In the genomic region with DNA sequence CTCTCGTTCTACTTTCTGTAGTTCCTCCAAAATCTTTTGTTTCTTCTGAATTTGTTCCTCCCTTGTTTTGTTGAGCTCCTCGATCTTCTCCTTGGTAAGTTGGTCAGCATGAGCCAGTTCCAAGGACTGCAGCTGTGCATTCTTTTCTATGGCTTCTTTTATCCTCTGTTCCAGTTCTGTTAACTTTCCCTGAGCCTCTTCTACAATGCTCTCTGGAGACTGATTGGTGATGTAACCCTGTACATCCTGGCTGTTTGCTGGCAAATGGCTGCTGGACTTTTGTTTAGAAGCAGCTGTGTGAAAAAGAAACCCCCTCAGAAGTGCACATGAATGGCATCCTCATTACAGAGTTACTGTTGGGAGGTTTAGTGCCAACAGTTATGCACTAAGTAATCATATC, we compare ENCODE assay signal across 15 cellular contexts.
DNase-seq lines count a peak whose midpoint lies in the region; ATAC-seq and TF ChIP-seq lines count a peak whose summit lies in the region.
"Had no signal": no experiment of that assay in that cellular context is flagged by ENCODE, and none has a peak within 500 bp of the region (broad histone marks: within the 10 kb centered on the region; RNA-seq: fewer than 3 reads in every experiment).

No MANE protein-coding gene starts in this region.

- peaks cover 6 to 22% of the 10 kb centered on the region in 2 donors for H3K36me3 Mint-ChIP-seq in activated T-cell treated with anti-CD3 and anti-CD28 coated beads, Interleukin-2, amount 50 U/mL, for 72 hours (ENCODE audit: insufficient read depth in 2 of 2)
- H3K36me3 Mint-ChIP-seq in activated T-cell treated with anti-CD3 and anti-CD28 coated beads, Interleukin-2, amount 50 U/mL, for 4 hours (ENCODE audit: insufficient read depth) = peaks cover 42% of the 10 kb centered on the region
- H3K36me3 Mint-ChIP-seq in brain = peaks cover 69% of the 10 kb centered on the region
- peaks cover 6 to 77% (median 31%) of the 10 kb centered on the region in 3 donors for H3K36me3 Mint-ChIP-seq in CD8-positive, alpha-beta memory T cell

- 99% methylated on average over 2 of the region's 2 CpGs for WGBS in mesenchymal stem cell

- CTCF ChIA-PET in CD8-positive, alpha-beta memory T cell (lab: Charles Lee) = interaction anchor here (1.3 to 1.7 kb wide), 2 partner anchors 12 to 13 kb away, joined by 3 read pairs; no protein-coding TSS in a partner anchor

- no peak overlapping the region for H3K23ac ChIP-seq in mesenchymal stem cell (ENCODE audit: low read length in 2 of 2)

- no peak overlapping the region for H3K14ac ChIP-seq in mesenchymal stem cell (ENCODE audit: low read length in 2 of 2)

- H3K9ac ChIP-seq in mesenchymal stem cell (ENCODE audit: low read length) = no peak overlapping the region
- H3K9ac ChIP-seq: parathyroid adenoma had no signal

- H4K8ac ChIP-seq in mesenchymal stem cell (ENCODE audit: low read length) = no peak overlapping the region

- peaks cover 9% of the 10 kb centered on the region for H3K79me1 ChIP-seq in mesenchymal stem cell (replicated peaks; ENCODE audit: low read length, poor library complexity, severe bottlenecking)

- H2BK5ac ChIP-seq in mesenchymal stem cell (ENCODE audit: low read depth, low read length, poor library complexity, severe bottlenecking) = no peak overlapping the region

- no peak overlapping the region for H2BK15ac ChIP-seq in mesenchymal stem cell (ENCODE audit: low read depth, poor library complexity, severe bottlenecking)

- peaks cover 2% of the 10 kb centered on the region for H3K4me1 ChIP-seq in mesenchymal stem cell (ENCODE audit: control insufficient read depth, insufficient read depth, low read depth, low read length)
- H3K4me1 ChIP-seq in CD8-positive, alpha-beta memory T cell (ENCODE audit: insufficient read depth, low read length) = no peaks in the 10 kb centered on the region
- H3K4me1 ChIP-seq: parathyroid adenoma, vagina had no signal

- H3K4me3 Mint-ChIP-seq in activated T-cell treated with anti-CD3 and anti-CD28 coated beads, Interleukin-2, amount 50 U/mL, for 72 hours = no peak overlapping the region
- H3K4me3 Mint-ChIP-seq in activated T-cell treated with anti-CD3 and anti-CD28 coated beads, Interleukin-2, amount 50 U/mL, for 4 hours = no peak overlapping the region
- H3K4me3 Mint-ChIP-seq in brain = peak overlapping the region in 3 of 5 experiments; percentile 20 to 58 (median 46)
- no peak overlapping the region for H3K4me3 Mint-ChIP-seq in stimulated activated naive CD8-positive, alpha-beta T cell treated with anti-CD3 and anti-CD28 coated beads, Interleukin-15, amount 100 ng/mL, for 72 hours
- H3K4me3 Mint-ChIP-seq in CD8-positive, alpha-beta memory T cell = no peak overlapping the region
- H3K4me3 Mint-ChIP-seq: activated B cell treated with CpG ODN at 0.5 μM for 24 hours; effector memory CD8-positive, alpha-beta T cell had no signal

- peak overlapping the region; percentile 17 for H3K27ac ChIP-seq in mesenchymal stem cell (ENCODE audit: low read length, poor library complexity, severe bottlenecking)
- no peak overlapping the region for H3K27ac ChIP-seq in CD8-positive, alpha-beta memory T cell (ENCODE audit: low read depth, low read length)
- H3K27ac ChIP-seq: parathyroid adenoma, vagina had no signal

- no peak overlapping the region for H3K4me3 ChIP-seq in mesenchymal stem cell (ENCODE audit: insufficient read depth in 1 of 2, low read depth in 1 of 2, low read length in 2 of 2)
- H3K4me3 ChIP-seq in CD8-positive, alpha-beta memory T cell (ENCODE audit: low read length) = no peak overlapping the region
- H3K4me3 ChIP-seq: vagina had no signal

- POLR2A ChIA-PET in CD8-positive, alpha-beta memory T cell (lab: Charles Lee) = interaction anchor here (0.6 kb wide), 1 partner anchor 81 kb away, joined by 3 read pairs; no protein-coding TSS in a partner anchor

- no peak overlapping the region for H3K4ac ChIP-seq in mesenchymal stem cell (ENCODE audit: low read depth in 1 of 2, low read length in 2 of 2)

- H3K9me3 ChIP-seq in mesenchymal stem cell (ENCODE audit: control insufficient read depth, low read length) = no peaks in the 10 kb centered on the region
- no peaks in the 10 kb centered on the region for H3K9me3 ChIP-seq in CD8-positive, alpha-beta memory T cell (ENCODE audit: low read length)
- H3K9me3 ChIP-seq: vagina had no signal

- H3K9me3 Mint-ChIP-seq in activated T-cell treated with anti-CD3 and anti-CD28 coated beads, Interleukin-2, amount 50 U/mL, for 72 hours = no peaks in the 10 kb centered on the region
- no peaks in the 10 kb centered on the region for H3K9me3 Mint-ChIP-seq in activated T-cell treated with anti-CD3 and anti-CD28 coated beads, Interleukin-2, amount 50 U/mL, for 4 hours
- no peaks in the 10 kb centered on the region for H3K9me3 Mint-ChIP-seq in brain
- H3K9me3 Mint-ChIP-seq in stimulated activated naive CD8-positive, alpha-beta T cell treated with anti-CD3 and anti-CD28 coated beads, Interleukin-15, amount 100 ng/mL, for 72 hours = no peaks in the 10 kb centered on the region
- no peaks in the 10 kb centered on the region for H3K9me3 Mint-ChIP-seq in CD8-positive, alpha-beta memory T cell
- H3K9me3 Mint-ChIP-seq: activated B cell treated with CpG ODN at 0.5 μM for 24 hours; effector memory CD8-positive, alpha-beta T cell had no signal

- H3K4me1 Mint-ChIP-seq in activated T-cell treated with anti-CD3 and anti-CD28 coated beads, Interleukin-2, amount 50 U/mL, for 72 hours (ENCODE audit: low read depth) = peaks cover 5% of the 10 kb centered on the region
- H3K4me1 Mint-ChIP-seq in activated T-cell treated with anti-CD3 and anti-CD28 coated beads, Interleukin-2, amount 50 U/mL, for 4 hours (ENCODE audit: low read depth) = peaks cover 10% of the 10 kb centered on the region
- peaks cover 28% of the 10 kb centered on the region for H3K4me1 Mint-ChIP-seq in brain
- H3K4me1 Mint-ChIP-seq in stimulated activated naive CD8-positive, alpha-beta T cell treated with anti-CD3 and anti-CD28 coated beads, Interleukin-15, amount 100 ng/mL, for 72 hours = peaks cover 5% of the 10 kb centered on the region
- H3K4me1 Mint-ChIP-seq in CD8-positive, alpha-beta memory T cell = peaks cover 8 to 21% (median 19%) of the 10 kb centered on the region in 3 donors
- H3K4me1 Mint-ChIP-seq: activated B cell treated with CpG ODN at 0.5 μM for 24 hours had no signal

- H2AFZ ChIP-seq in mesenchymal stem cell (ENCODE audit: low read depth, low read length) = no peak overlapping the region
- H2AFZ ChIP-seq: parathyroid adenoma had no signal

- H3K27ac Mint-ChIP-seq in activated T-cell treated with anti-CD3 and anti-CD28 coated beads, Interleukin-2, amount 50 U/mL, for 72 hours = peak overlapping the region; percentile 66
- peak overlapping the region; percentile 12 to 93 (median 86) for H3K27ac Mint-ChIP-seq in brain
- H3K27ac Mint-ChIP-seq in stimulated activated naive CD8-positive, alpha-beta T cell treated with anti-CD3 and anti-CD28 coated beads, Interleukin-15, amount 100 ng/mL, for 72 hours = peak overlapping the region; percentile 68 to 92
- peak overlapping the region in 4 of 8 donors; percentile 19 to 76 (median 47) for H3K27ac Mint-ChIP-seq in CD8-positive, alpha-beta memory T cell
- H3K27ac Mint-ChIP-seq: activated B cell treated with CpG ODN at 0.5 μM for 24 hours had no signal

- peaks cover 10 to 92% of the 10 kb centered on the region in 2 experiments for H3K36me3 ChIP-seq in mesenchymal stem cell (ENCODE audit: control insufficient read depth in 1 of 2, insufficient read depth in 2 of 2, low read depth in 1 of 2, low read length in 2 of 2)
- peaks cover 36% of the 10 kb centered on the region for H3K36me3 ChIP-seq in CD8-positive, alpha-beta memory T cell (ENCODE audit: insufficient read depth, low read length)

- no peak for DNase-seq in activated T-cell treated with anti-CD3 and anti-CD28 coated beads, Interleukin-2, amount 50 U/mL, for 72 hours
- DNase-seq in activated T-cell treated with anti-CD3 and anti-CD28 coated beads, Interleukin-2, amount 50 U/mL, for 4 hours = no peak
- DNase-seq in mesenchymal stem cell = peak; percentile 38
- no peak for DNase-seq in stimulated activated naive CD8-positive, alpha-beta T cell treated with anti-CD3 and anti-CD28 coated beads, Interleukin-15, amount 100 ng/mL, for 72 hours
- no peak for DNase-seq in NCI-H345 treated with DMSO at 0.1 percent for 48 hours (lab: John Stamatoyannopoulos, UW; ENCODE audit: unreplicated experiment)
- no peak for DNase-seq in CD8-positive, alpha-beta memory T cell
- DNase-seq: activated B cell treated with CpG ODN at 0.5 μM for 24 hours; activated naive CD4-positive, alpha-beta T cell; effector memory CD8-positive, alpha-beta T cell; NCI-H1092 treated with DMSO at 0.1 percent for 48 hours; NCI-H2227 treated with DMSO at 0.1 percent for 48 hours had no signal

- no peak for ATAC-seq in activated T-cell treated with anti-CD3 and anti-CD28 coated beads, Interleukin-2, amount 50 U/mL, for 72 hours (replicated peaks in 1 of 2)
- ATAC-seq in activated T-cell treated with anti-CD3 and anti-CD28 coated beads, Interleukin-2, amount 50 U/mL, for 4 hours = no peak
- no peak for ATAC-seq in stimulated activated naive CD8-positive, alpha-beta T cell treated with anti-CD3 and anti-CD28 coated beads, Interleukin-15, amount 100 ng/mL, for 72 hours
- ATAC-seq in GM21717 (IDR thresholded peaks at IDR 0.05; ENCODE audit: unreplicated experiment) = no peak
- ATAC-seq: effector memory CD8-positive, alpha-beta T cell had no signal

- H2BK120ac ChIP-seq in mesenchymal stem cell (ENCODE audit: low read depth, low read length) = no peak overlapping the region

- no peak overlapping the region for H2AK5ac ChIP-seq in mesenchymal stem cell (ENCODE audit: low read length, severe bottlenecking)

- H3K18ac ChIP-seq in mesenchymal stem cell (ENCODE audit: low read depth in 1 of 2, low read length in 2 of 2) = no peak overlapping the region

- no peak overlapping the region for H2BK12ac ChIP-seq in mesenchymal stem cell (ENCODE audit: low read length in 2 of 2)

- H3K4me2 ChIP-seq in mesenchymal stem cell (ENCODE audit: low read length, poor library complexity, severe bottlenecking) = no peak overlapping the region

- no peaks in the 10 kb centered on the region for H3K27me3 Mint-ChIP-seq in activated T-cell treated with anti-CD3 and anti-CD28 coated beads, Interleukin-2, amount 50 U/mL, for 72 hours (ENCODE audit: low read depth)
- no peaks in the 10 kb centered on the region for H3K27me3 Mint-ChIP-seq in activated T-cell treated with anti-CD3 and anti-CD28 coated beads, Interleukin-2, amount 50 U/mL, for 4 hours (ENCODE audit: low read depth)
- H3K27me3 Mint-ChIP-seq in brain = no peaks in the 10 kb centered on the region
- H3K27me3 Mint-ChIP-seq in stimulated activated naive CD8-positive, alpha-beta T cell treated with anti-CD3 and anti-CD28 coated beads, Interleukin-15, amount 100 ng/mL, for 72 hours = no peaks in the 10 kb centered on the region
- peaks cover 0 to 1% of the 10 kb centered on the region in 2 donors for H3K27me3 Mint-ChIP-seq in CD8-positive, alpha-beta memory T cell
- H3K27me3 Mint-ChIP-seq: activated B cell treated with CpG ODN at 0.5 μM for 24 hours; effector memory CD8-positive, alpha-beta T cell had no signal

- H4K91ac ChIP-seq in mesenchymal stem cell (ENCODE audit: low read length) = no peak overlapping the region

- H3K27me3 ChIP-seq in mesenchymal stem cell (ENCODE audit: control insufficient read depth in 1 of 2, insufficient read depth in 1 of 2, low read length in 2 of 2) = no peaks in the 10 kb centered on the region
- H3K27me3 ChIP-seq in CD8-positive, alpha-beta memory T cell (ENCODE audit: insufficient read depth, low read length, poor library complexity, severe bottlenecking) = no peaks in the 10 kb centered on the region
- H3K27me3 ChIP-seq: vagina had no signal

- TF ChIP-seq CTCF in brain (conservative IDR thresholded peaks at IDR 0.05) = no peak

Comparison
In these comparisons a context has a peak if more than half of its experiments do, and no peak if none do; other contexts are left out.
1. H3K4me3 Mint-ChIP-seq: peak in brain (3 of 5); none in activated T-cell treated with anti-CD3 and anti-CD28 coated beads, Interleukin-2, amount 50 U/mL, for 72 hours (0 of 2), activated T-cell treated with anti-CD3 and anti-CD28 coated beads, Interleukin-2, amount 50 U/mL, for 4 hours (single experiment), stimulated activated naive CD8-positive, alpha-beta T cell treated with anti-CD3 and anti-CD28 coated beads, Interleukin-15, amount 100 ng/mL, for 72 hours (0 of 2) and CD8-positive, alpha-beta memory T cell (0 of 7).